In the genomic region with DNA sequence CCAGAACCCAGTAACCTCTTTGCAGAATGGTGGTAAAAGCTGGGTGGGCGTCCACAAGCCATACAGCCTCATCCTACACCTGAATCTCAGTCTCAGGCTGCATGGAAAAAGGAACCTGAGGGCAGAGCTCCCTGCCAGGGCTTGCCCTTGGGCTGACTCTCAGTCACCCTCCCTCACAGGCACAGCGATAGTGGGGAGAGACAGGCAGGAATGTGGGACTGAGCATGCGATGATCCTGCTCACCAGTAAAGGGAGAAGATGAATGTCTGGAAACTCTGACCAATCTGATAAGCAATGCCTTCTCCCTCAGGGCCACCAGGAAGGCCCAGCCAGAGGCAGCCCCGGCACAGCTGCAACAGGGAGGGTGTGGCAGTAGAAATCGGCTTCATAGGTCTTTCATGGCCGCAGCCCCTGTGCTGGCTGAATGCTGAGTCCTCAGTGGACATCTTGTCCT, we compare ENCODE assay signal across 16 cellular contexts.
DNase-seq lines count a peak whose midpoint lies in the region; ATAC-seq, FAIRE-seq and TF ChIP-seq lines count a peak whose summit lies in the region.
"Had no signal": no experiment of that assay in that cellular context is flagged by ENCODE, and none has a peak within 500 bp of the region (broad histone marks: within the 10 kb centered on the region; RNA-seq: fewer than 3 reads in every experiment).

No MANE protein-coding gene starts in this region.

- peaks cover 3% of the 10 kb centered on the region for H3K36me3 Mint-ChIP-seq in mesothelial cell of epicardium
- H3K36me3 Mint-ChIP-seq in activated T-cell treated with anti-CD3 and anti-CD28 coated beads, Interleukin-2, amount 50 U/mL, for 72 hours (ENCODE audit: insufficient read depth in 2 of 2): peaks cover 3 to 4% of the 10 kb centered on the region in 2 donors
- H3K36me3 Mint-ChIP-seq: activated naive CD4-positive, alpha-beta T cell treated with anti-CD3 and anti-CD28 coated beads, Interleukin-2, amount 50 U/mL, for 24 hours; stimulated activated effector memory CD8-positive, alpha-beta T cell treated with anti-CD3 and anti-CD28 coated beads, Interleukin-12 subunit alpha, Interleukin-12 subunit beta, amount 100 ng/mL, for 72 hours had no signal

- peak overlapping the region; percentile 57 for H3K27ac Mint-ChIP-seq in mesothelial cell of epicardium
- H3K27ac Mint-ChIP-seq in activated T-cell treated with anti-CD3 and anti-CD28 coated beads, Interleukin-2, amount 50 U/mL, for 72 hours: no peak overlapping the region
- H3K27ac Mint-ChIP-seq: activated naive CD4-positive, alpha-beta T cell treated with anti-CD3 and anti-CD28 coated beads, Interleukin-2, amount 50 U/mL, for 24 hours; B cell; stimulated activated effector memory CD8-positive, alpha-beta T cell treated with anti-CD3 and anti-CD28 coated beads, Interleukin-12 subunit alpha, Interleukin-12 subunit beta, amount 100 ng/mL, for 72 hours had no signal

- H3K36me3 ChIP-seq in adrenal gland (replicated peaks in 1 of 2) (no peaks in the 10 kb centered on the region), esophagus squamous epithelium (no peaks in the 10 kb centered on the region), lower lobe of right lung (no peaks in the 10 kb centered on the region)
- H3K36me3 ChIP-seq: prostate gland had no signal

- DNase-seq in AG08395 (ENCODE audit: low spot score) (peak; percentile 58), HTR-8/SVneo (ENCODE audit: insufficient read length, low spot score) (peak; percentile 85), adrenal gland (peak; percentile 78 to 96 (median 90)), mesothelial cell of epicardium (ENCODE audit: low spot score in 2 of 2, unreplicated experiment in 2 of 2) (peak in 1 of 2 experiments; percentile 39), NK-92 (lab: John Stamatoyannopoulos, UW; ENCODE audit: unreplicated experiment) (no peak), esophagus squamous epithelium (lab: John Stamatoyannopoulos, UW) (no peak), lower lobe of right lung (no peak)
- DNase-seq in activated T-cell treated with anti-CD3 and anti-CD28 coated beads, Interleukin-2, amount 50 U/mL, for 72 hours: no peak
- DNase-seq: H9; NCI-H1092 treated with DMSO at 0.1 percent for 48 hours; stimulated activated CD4-positive, alpha-beta T cell treated with anti-CD3 and anti-CD28 coated beads, Interleukin-2, amount 100 ng/mL, for 48 hours had no signal

- peaks cover 23 to 27% of the 10 kb centered on the region in 2 donors for H3K4me1 ChIP-seq in adrenal gland (replicated peaks in 1 of 2)
- peaks cover 0 to 4% (median 0%) of the 10 kb centered on the region in 3 donors for H3K4me1 ChIP-seq in esophagus squamous epithelium
- no peaks in the 10 kb centered on the region for H3K4me1 ChIP-seq in lower lobe of right lung
- H3K4me1 ChIP-seq: prostate gland had no signal

- H3K27ac ChIP-seq in adrenal gland (peak overlapping the region; percentile 15 to 90 (median 83)), esophagus squamous epithelium (no peak overlapping the region), lower lobe of right lung (no peak overlapping the region)
- H3K27ac ChIP-seq: prostate gland had no signal

- peak; percentile 98 for FAIRE-seq in HTR-8/SVneo (lab: Jason Lieb, UNC)
- FAIRE-seq: colon had no signal

- ATAC-seq in activated T-cell treated with anti-CD3 and anti-CD28 coated beads, Interleukin-2, amount 50 U/mL, for 72 hours (replicated peaks in 1 of 2): no peak
- ATAC-seq in lower lobe of right lung: no peak
- ATAC-seq: stimulated activated effector memory CD8-positive, alpha-beta T cell treated with anti-CD3 and anti-CD28 coated beads, Interleukin-12 subunit alpha, Interleukin-12 subunit beta, amount 100 ng/mL, for 72 hours had no signal

- H3K27me3 Mint-ChIP-seq in mesothelial cell of epicardium (ENCODE audit: low read depth): no peaks in the 10 kb centered on the region
- peaks cover 21% of the 10 kb centered on the region for H3K27me3 Mint-ChIP-seq in activated T-cell treated with anti-CD3 and anti-CD28 coated beads, Interleukin-2, amount 50 U/mL, for 72 hours (ENCODE audit: low read depth)

- TF ChIP-seq POLR2A in adrenal gland (IDR thresholded peaks at IDR 0.05) (peak; percentile 30 to 84), esophagus squamous epithelium (IDR thresholded peaks at IDR 0.05) (no peak)

- no peaks in the 10 kb centered on the region for H3K27me3 ChIP-seq in adrenal gland
- no peaks in the 10 kb centered on the region for H3K27me3 ChIP-seq in esophagus squamous epithelium
- H3K27me3 ChIP-seq in lower lobe of right lung (ENCODE audit: low read depth): no peaks in the 10 kb centered on the region

- TF ChIP-seq CTCF in adrenal gland (IDR thresholded peaks at IDR 0.05) (peak in 4 of 6 experiments; percentile 23 to 53 (median 41)), mesothelial cell of epicardium (IDR thresholded peaks at IDR 0.05; ENCODE audit: unreplicated experiment) (no peak), esophagus squamous epithelium (IDR thresholded peaks at IDR 0.05) (no peak), lower lobe of right lung (IDR thresholded peaks at IDR 0.05) (no peak)

- H3K4me3 ChIP-seq in adrenal gland (no peak overlapping the region), esophagus squamous epithelium (no peak overlapping the region), lower lobe of right lung (no peak overlapping the region)
- H3K4me3 ChIP-seq: prostate gland had no signal

- WGBS in adrenal gland, 4 donors: 10 to 26% (median 19%) methylated on average over 5 to 6 of the region's 6 CpGs
- 33 to 42% methylated on average over 5 to 6 of the region's 6 CpGs for WGBS in esophagus squamous epithelium, 2 donors

- no peak overlapping the region for H3K4me3 Mint-ChIP-seq in mesothelial cell of epicardium
- no peak overlapping the region for H3K4me3 Mint-ChIP-seq in activated T-cell treated with anti-CD3 and anti-CD28 coated beads, Interleukin-2, amount 50 U/mL, for 72 hours
- H3K4me3 Mint-ChIP-seq: activated naive CD4-positive, alpha-beta T cell treated with anti-CD3 and anti-CD28 coated beads, Interleukin-2, amount 50 U/mL, for 24 hours; B cell; H9; stimulated activated effector memory CD8-positive, alpha-beta T cell treated with anti-CD3 and anti-CD28 coated beads, Interleukin-12 subunit alpha, Interleukin-12 subunit beta, amount 100 ng/mL, for 72 hours had no signal

- no peaks in the 10 kb centered on the region for H3K9me3 ChIP-seq in adrenal gland (replicated peaks in 1 of 3)
- H3K9me3 ChIP-seq in esophagus squamous epithelium: peaks cover 0 to 6% (median 0%) of the 10 kb centered on the region in 3 donors
- H3K9me3 ChIP-seq in lower lobe of right lung: no peaks in the 10 kb centered on the region
- H3K9me3 ChIP-seq: prostate gland had no signal

- peaks cover 15% of the 10 kb centered on the region for H3K9me3 Mint-ChIP-seq in mesothelial cell of epicardium
- H3K9me3 Mint-ChIP-seq in activated T-cell treated with anti-CD3 and anti-CD28 coated beads, Interleukin-2, amount 50 U/mL, for 72 hours: peaks cover 1 to 3% of the 10 kb centered on the region in 2 donors
- H3K9me3 Mint-ChIP-seq: activated naive CD4-positive, alpha-beta T cell treated with anti-CD3 and anti-CD28 coated beads, Interleukin-2, amount 50 U/mL, for 24 hours; stimulated activated effector memory CD8-positive, alpha-beta T cell treated with anti-CD3 and anti-CD28 coated beads, Interleukin-12 subunit alpha, Interleukin-12 subunit beta, amount 100 ng/mL, for 72 hours had no signal

- intact Hi-C loops in adrenal gland (cut with DNase I) (no loop called here), esophagus squamous epithelium (cut with DNase I) (loop anchor here (10.0 kb wide), 1 partner anchor 140 kb away; no protein-coding TSS in a partner anchor), lower lobe of right lung (cut with DNase I) (no loop called here)

- H3K4me1 Mint-ChIP-seq in mesothelial cell of epicardium: peaks cover 24% of the 10 kb centered on the region
- H3K4me1 Mint-ChIP-seq in activated T-cell treated with anti-CD3 and anti-CD28 coated beads, Interleukin-2, amount 50 U/mL, for 72 hours (ENCODE audit: low read depth): peaks cover 24% of the 10 kb centered on the region

Comparison
In these comparisons a context has a peak if more than half of its experiments do, and no peak if none do; other contexts are left out.
1. DNase-seq: peak in AG08395 (single experiment), HTR-8/SVneo (single experiment) and adrenal gland (7 of 7); none in NK-92 (single experiment), esophagus squamous epithelium (single experiment), activated T-cell treated with anti-CD3 and anti-CD28 coated beads, Interleukin-2, amount 50 U/mL, for 72 hours (0 of 2) and lower lobe of right lung (single experiment).
2. H3K27ac ChIP-seq: peak in adrenal gland (5 of 5); none in esophagus squamous epithelium (0 of 4) and lower lobe of right lung (single experiment).
3. CTCF ChIP-seq: peak in adrenal gland (4 of 6); none in mesothelial cell of epicardium (single experiment), esophagus squamous epithelium (0 of 6) and lower lobe of right lung (single experiment).
4. POLR2A ChIP-seq: peak in adrenal gland (2 of 2); none in esophagus squamous epithelium (0 of 4).